In the genomic region with DNA sequence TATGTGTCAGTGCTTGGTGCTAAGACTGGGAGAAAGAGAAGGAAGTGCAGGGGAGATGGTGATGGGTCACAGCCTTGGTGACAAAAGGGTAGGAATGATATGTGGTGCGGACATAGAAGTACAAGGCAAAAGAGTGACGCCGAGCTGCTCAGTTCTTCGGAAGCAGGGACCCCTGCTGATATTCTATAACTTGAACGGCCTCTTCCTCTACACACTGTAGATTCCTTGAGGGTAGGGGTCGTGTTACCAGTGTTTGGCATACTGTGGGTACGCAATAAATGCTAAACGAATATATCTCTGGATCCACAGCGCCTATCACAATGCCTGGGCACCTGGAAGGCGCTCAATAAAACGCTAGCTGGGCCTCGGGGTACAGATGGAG, we compare ENCODE assay signal across 7 cellular contexts. TPM values are rescaled to one million over a fixed set of nuclear protein-coding genes. Genes with fewer than 3 reads are reported as not detected.
DNase-seq lines count a peak whose midpoint lies in the region; ATAC-seq and TF ChIP-seq lines count a peak whose summit lies in the region.

No MANE protein-coding gene starts in this region.

- peaks cover 9% of the 10 kb centered on the region for H3K79me1 ChIP-seq in H9 (ENCODE audit: insufficient read depth, low read depth, low read length, poor library complexity, severe bottlenecking)

- no peak overlapping the region for H2BK20ac ChIP-seq in H9 (ENCODE audit: low read depth, low read length, poor library complexity, severe bottlenecking)

- H4K20me1 ChIP-seq in H9 (ENCODE audit: control insufficient read depth, insufficient read depth, insufficient read length): no peaks in the 10 kb centered on the region
- no peaks in the 10 kb centered on the region for H4K20me1 ChIP-seq in SU-DHL-6 (ENCODE audit: low read depth, low read length)

- H3T11ph ChIP-seq in H9 (ENCODE audit: low read length): no peak overlapping the region

- no peak for TF ChIP-seq POLR2A in suprapubic skin (IDR thresholded peaks at IDR 0.05)

- H3K27ac ChIP-seq in H9 (ENCODE audit: insufficient read length, low read depth, low read length) (peak overlapping the region; percentile 76), SU-DHL-6 (ENCODE audit: low read depth, low read length) (no peak overlapping the region; the same call in 1 of the 2 replicates), suprapubic skin (peak overlapping the region; percentile 88)

- no peaks in the 10 kb centered on the region for H3K27me3 Mint-ChIP-seq in H9 (ENCODE audit: low read depth)

- H3K27ac Mint-ChIP-seq in H9: no peak overlapping the region

- peaks cover 0 to 6% (median 0%) of the 10 kb centered on the region in 3 experiments; a peak in 2 of 7 replicates for H3K36me3 Mint-ChIP-seq in H9 (ENCODE audit: insufficient read depth in 1 of 3, low read depth in 3 of 3)

- no peak for TF ChIP-seq EP300 in suprapubic skin (IDR thresholded peaks at IDR 0.05)

- H2BK15ac ChIP-seq in H9 (ENCODE audit: low read depth, low read length): no peak overlapping the region

- H3K4ac ChIP-seq in H9 (ENCODE audit: low read depth, low read length): peak overlapping the region; percentile 6; the same call in 1 of the 2 replicates

- H3K56ac ChIP-seq in H9 (ENCODE audit: insufficient read length, low read depth, low read length): peak overlapping the region; percentile 82

- H3K14ac ChIP-seq in H9 (ENCODE audit: insufficient read depth, low read length): peak overlapping the region; percentile 98

- no peak overlapping the region for H3K4me3 Mint-ChIP-seq in H9

- H3K4me3 ChIP-seq in SU-DHL-6 (ENCODE audit: insufficient read depth, low read length, poor library complexity, severe bottlenecking) (peak overlapping the region; percentile 75), suprapubic skin (peak overlapping the region; percentile 81)

- H3K9me3 Mint-ChIP-seq in H9: no peaks in the 10 kb centered on the region

- H3K27me3 ChIP-seq in H9 (ENCODE audit: insufficient read depth, low read length) (no peaks in the 10 kb centered on the region), SU-DHL-6 (ENCODE audit: low read length) (no peaks in the 10 kb centered on the region), suprapubic skin (no peaks in the 10 kb centered on the region)

- peak overlapping the region; percentile 78 for H4K8ac ChIP-seq in H9 (replicated peaks; ENCODE audit: insufficient read length, low read depth, low read length)

- H3K9me2 ChIP-seq in SU-DHL-6 (replicated peaks; ENCODE audit: insufficient read depth, low read length): no peaks in the 10 kb centered on the region

- no peak overlapping the region for H2BK120ac ChIP-seq in H9 (ENCODE audit: low read depth, low read length, poor library complexity, severe bottlenecking)

- peak overlapping the region; percentile 95 for H3K18ac ChIP-seq in H9 (ENCODE audit: insufficient read length, low read depth, low read length)

- DNase-seq in H9 (no peak), iPS-NIHi11 (ENCODE audit: low spot score) (peak; percentile 17), suprapubic skin (ENCODE audit: low spot score in 2 of 2) (no peak), posterior cingulate gyrus (no peak), amniotic stem cell (lab: John Stamatoyannopoulos, UW) (no peak)

- no peak overlapping the region for H4K91ac ChIP-seq in H9 (ENCODE audit: insufficient read length, low read depth, low read length)

- no peak for TF ChIP-seq CTCF in H9 (conservative IDR thresholded peaks at IDR 0.05)
- TF ChIP-seq CTCF in SU-DHL-6 (IDR thresholded peaks at IDR 0.05; ENCODE audit: insufficient read depth, low read length, poor library complexity, severe bottlenecking): no peak
- no peak for TF ChIP-seq CTCF in suprapubic skin (IDR thresholded peaks at IDR 0.05)

- intact Hi-C loops in posterior cingulate gyrus (cut with DNase I): loop anchor here (2.0 to 5.0 kb wide), 3 partner anchors 18 to 117 kb away; a partner anchor contains a TSS

- H3K79me2 ChIP-seq in H9 (ENCODE audit: insufficient read depth, low read length): peaks cover 5% of the 10 kb centered on the region; the same call in 1 of the 2 replicates
- H3K79me2 ChIP-seq in SU-DHL-6 (ENCODE audit: insufficient read depth, low read length): no peaks in the 10 kb centered on the region; the same call in 1 of the 2 replicates

- ATAC-seq in GM21360 (IDR thresholded peaks at IDR 0.05; ENCODE audit: unreplicated experiment): no peak

- H3K36me3 ChIP-seq in SU-DHL-6 (ENCODE audit: low read length) (no peaks in the 10 kb centered on the region), suprapubic skin (no peaks in the 10 kb centered on the region)

- peaks cover 4 to 7% of the 10 kb centered on the region in 2 experiments for H3K4me1 Mint-ChIP-seq in H9

- WGBS in H9 (ENCODE audit: extremely low coverage, insufficient read length, low lambda C conversion rate): no CpG with 5 or more reads among the region's 12 CpGs
- 1% methylated on average over 12 of the region's 12 CpGs for WGBS in suprapubic skin

- peak overlapping the region; percentile 51 for H2BK12ac ChIP-seq in H9 (ENCODE audit: insufficient read length, low read depth, low read length)

- H4K5ac ChIP-seq in H9 (ENCODE audit: insufficient read length, low read depth, low read length): peak overlapping the region; percentile 94

- H2AFZ ChIP-seq in H9 (ENCODE audit: low read length) (no peak overlapping the region), SU-DHL-6 (ENCODE audit: low read depth, low read length, severe bottlenecking) (peak overlapping the region; percentile 92)

- H3K9ac ChIP-seq in H9 (ENCODE audit: extremely low read depth, insufficient read length, low read length) (peak overlapping the region; percentile 98), SU-DHL-6 (ENCODE audit: low read length) (peak overlapping the region; percentile 76)

- peak overlapping the region; percentile 92 for H2BK5ac ChIP-seq in H9 (ENCODE audit: insufficient read length, low read length)

- peak overlapping the region; percentile 95 for H3K4me2 ChIP-seq in H9 (ENCODE audit: insufficient read depth, insufficient read length, low read length)
- H3K4me2 ChIP-seq in SU-DHL-6 (ENCODE audit: low read depth, low read length, poor library complexity, severe bottlenecking): peak overlapping the region; percentile 66

- no peaks in the 10 kb centered on the region for H3K9me3 ChIP-seq in H9 (ENCODE audit: control insufficient read depth, low read depth, low read length)
- no peaks in the 10 kb centered on the region for H3K9me3 ChIP-seq in SU-DHL-6 (ENCODE audit: insufficient read depth, low read length)
- no peaks in the 10 kb centered on the region for H3K9me3 ChIP-seq in suprapubic skin

- peak overlapping the region; percentile 1 for H3K23ac ChIP-seq in H9 (ENCODE audit: insufficient read length, low read depth, low read length)

- no peak overlapping the region for H2AK5ac ChIP-seq in H9 (ENCODE audit: insufficient read length, low read length)

- no peaks in the 10 kb centered on the region for H3F3A ChIP-seq in SU-DHL-6 (ENCODE audit: insufficient read depth)

- H3K23me2 ChIP-seq in H9 (ENCODE audit: insufficient read length, low read depth, low read length, poor library complexity, severe bottlenecking): peaks cover 9% of the 10 kb centered on the region

- H3K4me1 ChIP-seq in H9 (ENCODE audit: insufficient read depth, low read length) (no peaks in the 10 kb centered on the region; the same call in 1 of the 2 replicates), suprapubic skin (peaks cover 17% of the 10 kb centered on the region)

RNA-seq across cellular contexts. Expression of a gene that starts 0.5 kb away (rescaled TPM):
- total RNA-seq in H9 (2021): 19.0 and 20.3 TPM in 2 replicates
- total RNA-seq in suprapubic skin: 10 to 100 TPM in 2 of 4 donors, 1 to 10 TPM in 2; 7.1 to 13.4 (median 10.2) TPM

RNA-seq across cellular contexts. Expression of a gene that starts 16.9 kb away (rescaled TPM):
- total RNA-seq in H9 (2021): 29.5 and 33.6 TPM in 2 replicates
- 10 to 100 TPM in 3 of 4 donors, 1 to 10 TPM in 1; 8.4 to 21.6 (median 14.5) TPM for total RNA-seq in suprapubic skin
